Comparison of ENCODE assay signal across 8 cellular contexts in the genomic region with DNA sequence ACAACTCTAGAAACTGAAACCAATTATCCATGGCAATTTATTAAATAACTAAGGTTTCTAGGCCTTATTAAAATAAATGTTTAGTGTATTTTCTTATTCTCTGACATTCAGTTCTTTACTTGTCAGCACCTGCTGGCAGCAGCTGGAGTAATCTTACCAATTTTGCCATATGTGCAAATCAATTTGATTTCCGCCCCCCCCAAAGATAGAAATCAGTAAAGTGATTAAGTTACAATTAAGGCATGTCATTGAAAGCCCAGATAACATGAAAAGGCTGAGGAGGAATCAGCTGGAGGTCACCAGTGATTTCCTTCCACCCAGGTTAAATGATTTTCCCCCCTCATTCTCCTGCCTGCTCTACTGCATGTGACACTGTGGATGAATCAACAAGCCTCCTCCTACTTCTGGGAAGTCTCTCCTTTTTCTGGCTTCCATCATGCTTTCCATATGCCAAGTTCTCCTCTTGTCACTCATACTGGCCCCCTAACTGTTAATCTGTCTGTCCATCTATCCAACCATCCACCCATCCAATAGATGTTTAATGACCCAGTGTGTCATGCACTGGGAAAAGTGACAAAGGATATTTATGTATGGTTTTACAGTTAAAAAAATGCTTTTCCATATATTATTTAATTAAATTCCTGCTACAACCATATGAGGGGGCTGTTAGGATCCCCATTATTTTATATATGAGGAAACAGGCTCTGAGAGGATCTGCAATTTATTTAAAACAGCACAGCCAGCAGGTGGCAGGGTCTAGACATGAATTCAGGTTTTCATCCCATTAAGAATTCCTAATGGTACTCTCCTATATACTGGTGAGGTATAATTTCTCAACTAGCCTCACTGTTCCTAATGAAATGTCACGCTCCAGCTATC.
DNase-seq lines count a peak whose midpoint lies in the region; ATAC-seq and TF ChIP-seq lines count a peak whose summit lies in the region.

No MANE protein-coding gene starts in this region.

- H4K20me1 ChIP-seq in hepatocyte (ENCODE audit: insufficient read depth, poor library complexity, severe bottlenecking) = no peaks in the 10 kb centered on the region

- H3K4me2 ChIP-seq in hepatocyte = no peak overlapping the region

- H3K27me3 ChIP-seq in ascending aorta (no peaks in the 10 kb centered on the region), hepatocyte (no peaks in the 10 kb centered on the region)

- no peak overlapping the region for H3K4me3 Mint-ChIP-seq in stimulated activated effector memory CD8-positive, alpha-beta T cell treated with anti-CD3 and anti-CD28 coated beads, Interleukin-12 subunit alpha, Interleukin-12 subunit beta, amount 100 ng/mL, for 72 hours

- no peak for ATAC-seq in stimulated activated effector memory CD8-positive, alpha-beta T cell treated with anti-CD3 and anti-CD28 coated beads, Interleukin-12 subunit alpha, Interleukin-12 subunit beta, amount 100 ng/mL, for 72 hours
- ATAC-seq in HG03378 (IDR thresholded peaks at IDR 0.05; ENCODE audit: unreplicated experiment) (no peak), HG02970 (IDR thresholded peaks at IDR 0.05; ENCODE audit: low FRiP score, unreplicated experiment) (no peak)

- H3K9me3 Mint-ChIP-seq in stimulated activated effector memory CD8-positive, alpha-beta T cell treated with anti-CD3 and anti-CD28 coated beads, Interleukin-12 subunit alpha, Interleukin-12 subunit beta, amount 100 ng/mL, for 72 hours = no peaks in the 10 kb centered on the region

- H2AFZ ChIP-seq in hepatocyte = no peak overlapping the region

- H3K27ac Mint-ChIP-seq in stimulated activated effector memory CD8-positive, alpha-beta T cell treated with anti-CD3 and anti-CD28 coated beads, Interleukin-12 subunit alpha, Interleukin-12 subunit beta, amount 100 ng/mL, for 72 hours = peak overlapping the region; percentile 32

- H3K36me3 ChIP-seq in ascending aorta (no peaks in the 10 kb centered on the region), hepatocyte (replicated peaks; ENCODE audit: insufficient read depth, low read depth) (no peaks in the 10 kb centered on the region)

- TF ChIP-seq CTCF in GM12872 (IDR thresholded peaks at IDR 0.05; ENCODE audit: insufficient read depth, low read depth, low read length) (peak; percentile 47; the same call in 2 of the 3 replicates), ascending aorta (IDR thresholded peaks at IDR 0.05) (peak; percentile 11 to 64 (median 23)), hepatocyte (IDR thresholded peaks at IDR 0.05; ENCODE audit: poor library complexity) (peak; percentile 76)

- no peaks in the 10 kb centered on the region for H3K79me2 ChIP-seq in hepatocyte

- H3K4me1 Mint-ChIP-seq in stimulated activated effector memory CD8-positive, alpha-beta T cell treated with anti-CD3 and anti-CD28 coated beads, Interleukin-12 subunit alpha, Interleukin-12 subunit beta, amount 100 ng/mL, for 72 hours = peaks cover 36% of the 10 kb centered on the region

- DNase-seq in AG08395 (ENCODE audit: low spot score) = peak; percentile 59
- peak; percentile 60 for DNase-seq in NCI-H226
- no peak for DNase-seq in ascending aorta (ENCODE audit: low spot score in 2 of 2)
- DNase-seq in hepatocyte (ENCODE audit: low spot score) = peak; percentile 62
- no peak for DNase-seq in stimulated activated effector memory CD8-positive, alpha-beta T cell treated with anti-CD3 and anti-CD28 coated beads, Interleukin-12 subunit alpha, Interleukin-12 subunit beta, amount 100 ng/mL, for 72 hours (ENCODE audit: low spot score in 2 of 2)

- H3K27ac ChIP-seq in ascending aorta (no peak overlapping the region), hepatocyte (no peak overlapping the region)

- H3K9me3 ChIP-seq in ascending aorta (no peaks in the 10 kb centered on the region), hepatocyte (ENCODE audit: low read depth) (no peaks in the 10 kb centered on the region)

- WGBS in hepatocyte (ENCODE audit: low lambda C conversion rate, missing lambda C conversion rate) = 88% methylated on average over 2 of the region's 2 CpGs

- H3K4me1 ChIP-seq in ascending aorta (no peaks in the 10 kb centered on the region), hepatocyte (ENCODE audit: insufficient read depth) (no peaks in the 10 kb centered on the region)

- intact Hi-C loops in ascending aorta (cut with DNase I) = loop anchor here (1.0 to 10.0 kb wide), 3 partner anchors 245 to 395 kb away; no protein-coding TSS in a partner anchor

- no peak overlapping the region for H3K4me3 ChIP-seq in ascending aorta
- H3K4me3 ChIP-seq in hepatocyte = no peak overlapping the region

- no peaks in the 10 kb centered on the region for H3K36me3 Mint-ChIP-seq in stimulated activated effector memory CD8-positive, alpha-beta T cell treated with anti-CD3 and anti-CD28 coated beads, Interleukin-12 subunit alpha, Interleukin-12 subunit beta, amount 100 ng/mL, for 72 hours

- no peaks in the 10 kb centered on the region for H3K9me2 ChIP-seq in hepatocyte (replicated peaks; ENCODE audit: insufficient read depth)

Comparison
In these comparisons a context has a peak if more than half of its experiments do, and no peak if none do; other contexts are left out.
1. DNase-seq: peak in AG08395 (single experiment), NCI-H226 (single experiment) and hepatocyte (single experiment); none in ascending aorta (0 of 2) and stimulated activated effector memory CD8-positive, alpha-beta T cell treated with anti-CD3 and anti-CD28 coated beads, Interleukin-12 subunit alpha, Interleukin-12 subunit beta, amount 100 ng/mL, for 72 hours (0 of 2).
2. CTCF ChIP-seq: peak in every context shown above with its lines; median percentile 76 in hepatocyte; 47 in GM12872; 23 in ascending aorta.